In the genomic region with DNA sequence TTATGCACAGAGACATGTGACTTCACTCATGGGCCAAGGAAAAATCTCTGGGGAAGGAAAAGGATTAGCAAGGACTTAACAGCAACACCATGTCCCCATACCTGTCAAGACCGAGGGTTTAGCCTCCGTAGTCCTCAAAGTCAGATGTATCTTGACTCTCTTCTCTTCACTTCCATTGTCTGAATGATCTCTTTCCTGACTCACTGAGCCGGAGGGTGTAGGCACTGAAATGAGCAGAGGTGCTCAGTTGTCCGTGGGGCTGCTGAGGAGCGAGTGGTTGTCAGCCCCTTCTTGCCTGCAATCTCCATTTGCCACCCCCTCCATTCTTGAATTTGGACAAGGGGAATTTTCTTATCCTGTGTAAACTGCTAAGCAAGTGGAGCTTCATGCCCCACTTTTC, we compare ENCODE assay signal across 18 cellular contexts. TPM values are rescaled to one million over a fixed set of nuclear protein-coding genes. Genes with fewer than 3 reads are reported as not detected.
DNase-seq lines count a peak whose midpoint lies in the region; ATAC-seq and TF ChIP-seq lines count a peak whose summit lies in the region.
"Had no signal": no experiment of that assay in that cellular context is flagged by ENCODE, and none has a peak within 500 bp of the region (broad histone marks: within the 10 kb centered on the region; RNA-seq: fewer than 3 reads in every experiment).

No MANE protein-coding gene starts in this region.

- no peaks in the 10 kb centered on the region for H3K79me2 ChIP-seq in GM23338 (replicated peaks; ENCODE audit: insufficient read depth)

- H3K4me3 ChIP-seq in retinal pigment epithelial cell (ENCODE audit: low read length) (no peak overlapping the region), vagina (no peak overlapping the region), GM23338 (no peak overlapping the region)
- H3K4me3 ChIP-seq: BLaER1 had no signal

- H3K4me3 Mint-ChIP-seq in activated T-helper 1 cell treated with anti-CD3 and anti-CD28 coated beads, Interleukin-12 subunit alpha, Interleukin-12 subunit beta, Interleukin-2, Interleukin-4 antibody, amounts not matched to agents 30 ng/mL and 10 ng/mL and 1 ng/mL, durations not matched to agents 14 hours and 24 hours and 36 hours: no peak overlapping the region
- H3K4me3 Mint-ChIP-seq in GM23338: no peak overlapping the region
- H3K4me3 Mint-ChIP-seq: CD14-positive monocyte; CD4-positive, alpha-beta memory T cell; H9 had no signal

- H2AFZ ChIP-seq in GM23338: no peak overlapping the region

- H4K20me1 ChIP-seq in GM23338 (replicated peaks; ENCODE audit: insufficient read depth): no peaks in the 10 kb centered on the region
- H4K20me1 ChIP-seq: BLaER1 had no signal

- H3K9me3 ChIP-seq in vagina: no peaks in the 10 kb centered on the region
- H3K9me3 ChIP-seq: BLaER1 had no signal

- H3K27me3 ChIP-seq in vagina: no peaks in the 10 kb centered on the region
- H3K27me3 ChIP-seq in GM23338 (ENCODE audit: insufficient read depth): no peaks in the 10 kb centered on the region
- H3K27me3 ChIP-seq: BLaER1 had no signal

- no peaks in the 10 kb centered on the region for H3F3A ChIP-seq in GM23338 (replicated peaks; ENCODE audit: low read depth)

- no peak for TF ChIP-seq POLR2A in vagina (IDR thresholded peaks at IDR 0.05)

- H3K36me3 Mint-ChIP-seq in activated T-helper 1 cell treated with anti-CD3 and anti-CD28 coated beads, Interleukin-12 subunit alpha, Interleukin-12 subunit beta, Interleukin-2, Interleukin-4 antibody, amounts not matched to agents 30 ng/mL and 10 ng/mL and 1 ng/mL, durations not matched to agents 14 hours and 24 hours and 36 hours (ENCODE audit: low read depth): no peaks in the 10 kb centered on the region
- no peaks in the 10 kb centered on the region for H3K36me3 Mint-ChIP-seq in GM23338 (ENCODE audit: low read depth)
- H3K36me3 Mint-ChIP-seq: CD14-positive monocyte; CD4-positive, alpha-beta memory T cell had no signal

- DNase-seq in NCI-H82 (lab: John Stamatoyannopoulos, UW) (peak; percentile 3), NCI-H82 treated with DMSO at 0.1 percent for 48 hours (lab: John Stamatoyannopoulos, UW; ENCODE audit: unreplicated experiment) (no peak), retinal pigment epithelial cell (ENCODE audit: low read depth) (peak; percentile 17), vagina (ENCODE audit: extremely low spot score in 2 of 2) (peak; percentile 25 to 62), NCI-H187 treated with DMSO at 0.1 percent for 48 hours (lab: John Stamatoyannopoulos, UW) (no peak), GM23338 (ENCODE audit: low spot score) (no peak)
- no peak for DNase-seq in activated T-helper 1 cell treated with anti-CD3 and anti-CD28 coated beads, Interleukin-12 subunit alpha, Interleukin-12 subunit beta, Interleukin-2, Interleukin-4 antibody, amounts not matched to agents 30 ng/mL and 10 ng/mL and 1 ng/mL, durations not matched to agents 14 hours and 24 hours and 36 hours (ENCODE audit: low spot score)
- DNase-seq: 8988T; CD4-positive, alpha-beta memory T cell; DMS153; DMS79; GDM1; H9 had no signal

- H3K9me2 ChIP-seq in GM23338 (ENCODE audit: insufficient read depth): no peaks in the 10 kb centered on the region

- H3K4me2 ChIP-seq in GM23338: no peak overlapping the region
- H3K4me2 ChIP-seq: BLaER1 had no signal

- H3K27ac Mint-ChIP-seq in activated T-helper 1 cell treated with anti-CD3 and anti-CD28 coated beads, Interleukin-12 subunit alpha, Interleukin-12 subunit beta, Interleukin-2, Interleukin-4 antibody, amounts not matched to agents 30 ng/mL and 10 ng/mL and 1 ng/mL, durations not matched to agents 14 hours and 24 hours and 36 hours: no peak overlapping the region
- H3K27ac Mint-ChIP-seq in GM23338: no peak overlapping the region
- H3K27ac Mint-ChIP-seq: CD14-positive monocyte; CD4-positive, alpha-beta memory T cell; H9 had no signal

- peak; percentile 64 for ATAC-seq in esophagus mucosa
- ATAC-seq in GM23338: no peak

- H3K4me1 ChIP-seq in vagina (no peaks in the 10 kb centered on the region), GM23338 (ENCODE audit: insufficient read depth) (no peaks in the 10 kb centered on the region)

- H3K9me3 Mint-ChIP-seq in activated T-helper 1 cell treated with anti-CD3 and anti-CD28 coated beads, Interleukin-12 subunit alpha, Interleukin-12 subunit beta, Interleukin-2, Interleukin-4 antibody, amounts not matched to agents 30 ng/mL and 10 ng/mL and 1 ng/mL, durations not matched to agents 14 hours and 24 hours and 36 hours: no peaks in the 10 kb centered on the region
- H3K9me3 Mint-ChIP-seq in GM23338: no peaks in the 10 kb centered on the region; the same call in 2 of the 3 replicates
- H3K9me3 Mint-ChIP-seq: CD4-positive, alpha-beta memory T cell; H9 had no signal

- H3K27ac ChIP-seq in vagina (no peak overlapping the region), GM23338 (ENCODE audit: low read depth) (no peak overlapping the region)
- H3K27ac ChIP-seq: BLaER1 had no signal

- H3K27me3 Mint-ChIP-seq in activated T-helper 1 cell treated with anti-CD3 and anti-CD28 coated beads, Interleukin-12 subunit alpha, Interleukin-12 subunit beta, Interleukin-2, Interleukin-4 antibody, amounts not matched to agents 30 ng/mL and 10 ng/mL and 1 ng/mL, durations not matched to agents 14 hours and 24 hours and 36 hours (ENCODE audit: insufficient read depth): peaks cover under 1% of the 10 kb centered on the region
- peaks cover 10% of the 10 kb centered on the region for H3K27me3 Mint-ChIP-seq in GM23338 (ENCODE audit: insufficient read depth, low read depth, poor library complexity)

- no peak for TF ChIP-seq CTCF in retinal pigment epithelial cell (conservative IDR thresholded peaks at IDR 0.05; ENCODE audit: low read depth, low read length)
- no peak for TF ChIP-seq CTCF in vagina (IDR thresholded peaks at IDR 0.05)
- no peak for TF ChIP-seq CTCF in GM23338 (conservative IDR thresholded peaks at IDR 0.05; ENCODE audit: low read depth in 2 of 2)

- intact Hi-C loops in vagina (cut with DNase I): no loop called here
- intact Hi-C loops in activated T-helper 1 cell treated with anti-CD3 and anti-CD28 coated beads, Interleukin-12 subunit alpha, Interleukin-12 subunit beta, Interleukin-2, Interleukin-4 antibody, amounts not matched to agents 30 ng/mL and 10 ng/mL and 1 ng/mL, durations not matched to agents 14 hours and 24 hours and 36 hours (cut with micrococcal nuclease): no loop called here

- H3K4me1 Mint-ChIP-seq in activated T-helper 1 cell treated with anti-CD3 and anti-CD28 coated beads, Interleukin-12 subunit alpha, Interleukin-12 subunit beta, Interleukin-2, Interleukin-4 antibody, amounts not matched to agents 30 ng/mL and 10 ng/mL and 1 ng/mL, durations not matched to agents 14 hours and 24 hours and 36 hours (ENCODE audit: low read depth): no peaks in the 10 kb centered on the region
- peaks cover under 1% of the 10 kb centered on the region; the same call in 1 of the 3 replicates for H3K4me1 Mint-ChIP-seq in GM23338
- H3K4me1 Mint-ChIP-seq: CD4-positive, alpha-beta memory T cell; H9 had no signal

- H3K36me3 ChIP-seq in vagina (no peaks in the 10 kb centered on the region), GM23338 (ENCODE audit: insufficient read depth) (no peaks in the 10 kb centered on the region)
- H3K36me3 ChIP-seq: BLaER1 had no signal

TF ChIP-seq in GM23338, 12 proteins besides CTCF, POLR2A, EP300 and RAD21 (continues in another document):
- TF ChIP-seq STAT1 (IDR thresholded peaks at IDR 0.05; ENCODE audit: unreplicated experiment): no peak
- TF ChIP-seq, protein P1, sequence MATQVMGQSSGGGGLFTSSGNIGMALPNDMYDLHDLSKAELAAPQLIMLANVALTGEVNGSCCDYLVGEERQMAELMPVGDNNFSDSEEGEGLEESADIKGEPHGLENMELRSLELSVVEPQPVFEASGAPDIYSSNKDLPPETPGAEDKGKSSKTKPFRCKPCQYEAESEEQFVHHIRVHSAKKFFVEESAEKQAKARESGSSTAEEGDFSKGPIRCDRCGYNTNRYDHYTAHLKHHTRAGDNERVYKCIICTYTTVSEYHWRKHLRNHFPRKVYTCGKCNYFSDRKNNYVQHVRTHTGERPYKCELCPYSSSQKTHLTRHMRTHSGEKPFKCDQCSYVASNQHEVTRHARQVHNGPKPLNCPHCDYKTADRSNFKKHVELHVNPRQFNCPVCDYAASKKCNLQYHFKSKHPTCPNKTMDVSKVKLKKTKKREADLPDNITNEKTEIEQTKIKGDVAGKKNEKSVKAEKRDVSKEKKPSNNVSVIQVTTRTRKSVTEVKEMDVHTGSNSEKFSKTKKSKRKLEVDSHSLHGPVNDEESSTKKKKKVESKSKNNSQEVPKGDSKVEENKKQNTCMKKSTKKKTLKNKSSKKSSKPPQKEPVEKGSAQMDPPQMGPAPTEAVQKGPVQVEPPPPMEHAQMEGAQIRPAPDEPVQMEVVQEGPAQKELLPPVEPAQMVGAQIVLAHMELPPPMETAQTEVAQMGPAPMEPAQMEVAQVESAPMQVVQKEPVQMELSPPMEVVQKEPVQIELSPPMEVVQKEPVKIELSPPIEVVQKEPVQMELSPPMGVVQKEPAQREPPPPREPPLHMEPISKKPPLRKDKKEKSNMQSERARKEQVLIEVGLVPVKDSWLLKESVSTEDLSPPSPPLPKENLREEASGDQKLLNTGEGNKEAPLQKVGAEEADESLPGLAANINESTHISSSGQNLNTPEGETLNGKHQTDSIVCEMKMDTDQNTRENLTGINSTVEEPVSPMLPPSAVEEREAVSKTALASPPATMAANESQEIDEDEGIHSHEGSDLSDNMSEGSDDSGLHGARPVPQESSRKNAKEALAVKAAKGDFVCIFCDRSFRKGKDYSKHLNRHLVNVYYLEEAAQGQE (IDR thresholded peaks at IDR 0.05; ENCODE audit: unreplicated experiment): no peak
- no peak for TF ChIP-seq EZH2 (IDR thresholded peaks at IDR 0.05; ENCODE audit: low read depth, unreplicated experiment)
- no peak for TF ChIP-seq JUNB (IDR thresholded peaks at IDR 0.05; ENCODE audit: unreplicated experiment)
- no peak for TF ChIP-seq ZNF114 (CRISPR knock-in tag; IDR thresholded peaks at IDR 0.05)

RNA-seq across cellular contexts. Expression of a gene that starts 17.6 kb away (rescaled TPM):
- 179 TPM for total RNA-seq in esophagus mucosa
- 62.1 TPM for total RNA-seq in vagina
- total RNA-seq in activated T-helper 1 cell treated with anti-CD3 and anti-CD28 coated beads, Interleukin-12 subunit alpha, Interleukin-12 subunit beta, Interleukin-2, Interleukin-4 antibody, amounts not matched to agents 30 ng/mL and 10 ng/mL and 1 ng/mL, durations not matched to agents 14 hours and 24 hours and 36 hours: not detected in 2 replicates
- total RNA-seq in GM23338 (2014; rRNA removed; shearing (Covaris generic)): not detected in 2 replicates
- polyA plus RNA-seq in GM23338 (2016; fragmentation: Nextera tagmentation; extraction: Ambion mirVana): 1.7 TPM in 2 replicates
- total RNA-seq: A673; CD4-positive, alpha-beta memory T cell had no signal
- polyA plus RNA-seq: AG04450; CD4-positive, alpha-beta memory T cell had no signal

Comparison
In these comparisons a context has a peak if more than half of its experiments do, and no peak if none do; other contexts are left out.
1. DNase-seq: peak in NCI-H82 (single experiment), retinal pigment epithelial cell (single experiment) and vagina (2 of 2); none in NCI-H82 treated with DMSO at 0.1 percent for 48 hours (single experiment), activated T-helper 1 cell treated with anti-CD3 and anti-CD28 coated beads, Interleukin-12 subunit alpha, Interleukin-12 subunit beta, Interleukin-2, Interleukin-4 antibody, amounts not matched to agents 30 ng/mL and 10 ng/mL and 1 ng/mL, durations not matched to agents 14 hours and 24 hours and 36 hours (single experiment), NCI-H187 treated with DMSO at 0.1 percent for 48 hours (single experiment) and GM23338 (single experiment).
2. RNA of a gene that starts 17.6 kb away (total RNA-seq): 179 TPM in esophagus mucosa (single experiment) and 62.1 TPM in vagina (single experiment); not detected in GM23338 and not detected in activated T-helper 1 cell treated with anti-CD3 and anti-CD28 coated beads, Interleukin-12 subunit alpha, Interleukin-12 subunit beta, Interleukin-2, Interleukin-4 antibody, amounts not matched to agents 30 ng/mL and 10 ng/mL and 1 ng/mL, durations not matched to agents 14 hours and 24 hours and 36 hours; every median in the first group is over 10 times any median in the second.